In the genomic region with DNA sequence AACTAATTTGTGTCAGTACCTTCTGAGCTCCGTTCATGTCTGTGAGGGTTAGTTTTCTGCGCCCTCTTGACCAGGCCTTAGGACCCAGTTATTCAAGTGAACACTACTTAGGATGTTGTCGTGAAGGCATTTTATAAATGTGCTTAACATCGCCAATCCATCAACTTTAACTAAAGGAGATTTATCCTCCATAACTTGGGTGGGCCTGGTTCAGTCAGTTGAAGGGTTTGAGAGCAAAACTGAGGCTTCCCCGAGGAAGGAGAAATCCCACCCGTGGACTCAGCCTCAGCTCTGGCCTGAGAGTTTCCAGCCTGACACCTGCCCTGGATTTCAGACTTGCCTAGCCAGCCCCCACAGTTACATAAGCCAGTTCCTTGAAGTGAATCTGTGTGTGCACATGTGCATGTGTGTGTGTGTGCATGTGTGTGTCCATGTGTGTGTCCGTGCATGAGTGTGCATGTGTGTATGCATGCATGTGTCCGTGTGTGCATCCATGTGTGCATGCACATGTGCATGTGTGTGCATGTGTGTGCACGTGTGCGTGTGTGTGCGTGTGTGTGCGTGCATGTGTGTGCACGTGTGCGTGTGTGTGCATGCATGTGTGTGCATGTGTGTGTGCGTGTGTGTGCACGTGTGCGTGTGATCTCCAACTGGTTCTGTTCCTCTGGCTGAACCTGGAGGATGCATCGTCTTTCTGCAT, we compare ENCODE assay signal across 23 cellular contexts.
DNase-seq lines count a peak whose midpoint lies in the region; ATAC-seq, FAIRE-seq and TF ChIP-seq lines count a peak whose summit lies in the region.
"Had no signal": no experiment of that assay in that cellular context is flagged by ENCODE, and none has a peak within 500 bp of the region (broad histone marks: within the 10 kb centered on the region; RNA-seq: fewer than 3 reads in every experiment).

No MANE protein-coding gene starts in this region.

- dilution Hi-C loops in mammary epithelial cell (cut with HindIII; ENCODE audit: low sequenced_read_pairs) = loop anchor here (5.0 to 10.0 kb wide), 2 partner anchors 266 to 313 kb away; no protein-coding TSS in a partner anchor

- TF ChIP-seq POLR2A in K562 (conservative IDR thresholded peaks at IDR 0.05) (no peak), esophagus muscularis mucosa (IDR thresholded peaks at IDR 0.05; ENCODE audit: low read depth) (no peak)

- H3T11ph ChIP-seq in H9 (ENCODE audit: low read length) = no peak overlapping the region

- H3K79me2 ChIP-seq in H9 (ENCODE audit: insufficient read depth, low read length) (no peaks in the 10 kb centered on the region), K562 (ENCODE audit: control insufficient read depth, insufficient read depth, low read length) (no peaks in the 10 kb centered on the region), mammary epithelial cell (ENCODE audit: insufficient read depth, low read length) (no peaks in the 10 kb centered on the region)

- no peaks in the 10 kb centered on the region for H3K27me3 ChIP-seq in H9 (ENCODE audit: insufficient read depth, low read length)
- peaks cover 45 to 60% of the 10 kb centered on the region in 2 experiments for H3K27me3 ChIP-seq in K562 (ENCODE audit: control insufficient read depth in 2 of 2, insufficient read depth in 2 of 2, low read length in 2 of 2)
- H3K27me3 ChIP-seq in mammary epithelial cell (ENCODE audit: insufficient read depth, low read length) = no peaks in the 10 kb centered on the region
- H3K27me3 ChIP-seq in esophagus muscularis mucosa = peaks cover 0 to 27% (median 0%) of the 10 kb centered on the region in 4 donors
- H3K27me3 ChIP-seq: body of pancreas, foreskin keratinocyte, vagina had no signal

- no peak for TF ChIP-seq EP300 in K562 (IDR thresholded peaks at IDR 0.05; ENCODE audit: low read length)
- TF ChIP-seq EP300 in esophagus muscularis mucosa (IDR thresholded peaks at IDR 0.05) = no peak

- no peak overlapping the region for H3K27ac Mint-ChIP-seq in activated naive CD4-positive, alpha-beta T cell treated with anti-CD3 and anti-CD28 coated beads, Interleukin-2, amount 50 U/mL, for 24 hours
- H3K27ac Mint-ChIP-seq in activated naive CD4-positive, alpha-beta T cell treated with anti-CD3 and anti-CD28 coated beads, Interleukin-2, amount 10 ng/mL, durations not matched to agents 7 days and 5 days = no peak overlapping the region
- H3K27ac Mint-ChIP-seq in H9 = no peak overlapping the region; a peak in 1 of 7 replicates
- no peak overlapping the region for H3K27ac Mint-ChIP-seq in stimulated activated memory B cell treated with anti-CD40 and anti-IgM and Interleukin-4, amounts not matched to agents 10 μg/mL and 1 μg/mL and 100 μg/mL, for 72 hours
- H3K27ac Mint-ChIP-seq: activated CD4-positive, alpha-beta memory T cell treated with anti-CD3 and anti-CD28 coated beads for 36 hours; immature natural killer cell had no signal

- CTCF ChIA-PET in activated naive CD4-positive, alpha-beta T cell treated with anti-CD3 and anti-CD28 coated beads, Interleukin-2, amount 10 ng/mL, durations not matched to agents 7 days and 5 days (lab: Charles Lee) = interaction anchor here (1.1 to 1.7 kb wide), 3 partner anchors 63 to 227 kb away, joined by 3 to 6 read pairs (median 4); no protein-coding TSS in a partner anchor
- CTCF ChIA-PET in K562 (lab: Yijun Ruan, JAX; ENCODE audit: low intra/inter-chr PET ratio) (no interaction called here), mammary epithelial cell (lab: Charles Lee; ENCODE audit: low non-redundant PET) (interaction anchor here (0.6 kb wide), 1 partner anchor 25 kb away, joined by 3 read pairs; no protein-coding TSS in a partner anchor)

- no peaks in the 10 kb centered on the region for H3K4me1 ChIP-seq in H9 (ENCODE audit: insufficient read depth, low read length)
- H3K4me1 ChIP-seq in K562 (replicated peaks in 1 of 2; ENCODE audit: control insufficient read depth in 2 of 2, insufficient read depth in 2 of 2, low read length in 2 of 2) = peaks cover 0 to 8% of the 10 kb centered on the region in 2 experiments; a peak in 1 of 5 replicates
- no peaks in the 10 kb centered on the region for H3K4me1 ChIP-seq in mammary epithelial cell (ENCODE audit: insufficient read depth, low read length)
- H3K4me1 ChIP-seq in esophagus muscularis mucosa = peaks cover 7 to 21% (median 12%) of the 10 kb centered on the region in 4 donors
- H3K4me1 ChIP-seq: foreskin keratinocyte, prostate gland had no signal

- ATAC-seq in K562 (no peak), HG03457 (IDR thresholded peaks at IDR 0.05; ENCODE audit: unreplicated experiment) (no peak)
- no peak for ATAC-seq in stimulated activated memory B cell treated with anti-CD40 and anti-IgM and Interleukin-4, amounts not matched to agents 10 μg/mL and 1 μg/mL and 100 μg/mL, for 72 hours
- ATAC-seq: body of pancreas, foreskin keratinocyte, left ventricle myocardium superior, mucosa of descending colon had no signal

- BruUV-seq in K562 (replicated peaks; lab: Mats Ljungman, UMichigan) (no TSS peak), mammary epithelial cell (replicated peaks; lab: Mats Ljungman, UMichigan) (no TSS peak)

- no peak overlapping the region for H4K5ac ChIP-seq in H9 (ENCODE audit: insufficient read length, low read depth, low read length)

- H2BK12ac ChIP-seq in H9 (ENCODE audit: insufficient read length, low read depth, low read length) = no peak overlapping the region

- peaks cover 20% of the 10 kb centered on the region for H3K4me1 Mint-ChIP-seq in activated naive CD4-positive, alpha-beta T cell treated with anti-CD3 and anti-CD28 coated beads, Interleukin-2, amount 50 U/mL, for 24 hours
- peaks cover 24% of the 10 kb centered on the region for H3K4me1 Mint-ChIP-seq in activated naive CD4-positive, alpha-beta T cell treated with anti-CD3 and anti-CD28 coated beads, Interleukin-2, amount 10 ng/mL, durations not matched to agents 7 days and 5 days
- peaks cover 9% of the 10 kb centered on the region in 2 experiments for H3K4me1 Mint-ChIP-seq in H9
- peaks cover 22% of the 10 kb centered on the region for H3K4me1 Mint-ChIP-seq in stimulated activated memory B cell treated with anti-CD40 and anti-IgM and Interleukin-4, amounts not matched to agents 10 μg/mL and 1 μg/mL and 100 μg/mL, for 72 hours
- H3K4me1 Mint-ChIP-seq: neural crest cell had no signal

- no peaks in the 10 kb centered on the region for H3K9me3 Mint-ChIP-seq in activated naive CD4-positive, alpha-beta T cell treated with anti-CD3 and anti-CD28 coated beads, Interleukin-2, amount 50 U/mL, for 24 hours
- no peaks in the 10 kb centered on the region for H3K9me3 Mint-ChIP-seq in activated naive CD4-positive, alpha-beta T cell treated with anti-CD3 and anti-CD28 coated beads, Interleukin-2, amount 10 ng/mL, durations not matched to agents 7 days and 5 days
- no peaks in the 10 kb centered on the region; a peak in 2 of 5 replicates for H3K9me3 Mint-ChIP-seq in H9
- no peaks in the 10 kb centered on the region for H3K9me3 Mint-ChIP-seq in stimulated activated memory B cell treated with anti-CD40 and anti-IgM and Interleukin-4, amounts not matched to agents 10 μg/mL and 1 μg/mL and 100 μg/mL, for 72 hours
- H3K9me3 Mint-ChIP-seq: activated CD4-positive, alpha-beta memory T cell treated with anti-CD3 and anti-CD28 coated beads for 36 hours; activated T-cell treated with anti-CD3 and anti-CD28 coated beads, Interleukin-2, amount 50 U/mL, for 4 hours; immature natural killer cell; neural crest cell had no signal

- peak overlapping the region; percentile 43 for H3K23ac ChIP-seq in H9 (ENCODE audit: insufficient read length, low read depth, low read length)

- H3K14ac ChIP-seq in H9 (ENCODE audit: insufficient read depth, low read length) = no peak overlapping the region

- H3K4me3 ChIP-seq in K562 (no peak overlapping the region), mammary epithelial cell (replicated peaks in 1 of 3; ENCODE audit: insufficient read depth in 1 of 3, low read depth in 2 of 3, low read length in 3 of 3) (no peak overlapping the region), esophagus muscularis mucosa (no peak overlapping the region)
- H3K4me3 ChIP-seq: body of pancreas, mucosa of descending colon, prostate gland, vagina had no signal

- no peak for DNase-seq in activated naive CD4-positive, alpha-beta T cell treated with anti-CD3 and anti-CD28 coated beads, Interleukin-2, amount 10 ng/mL, durations not matched to agents 7 days and 5 days
- no peak for DNase-seq in H9
- DNase-seq in K562 (ENCODE audit: extremely low read depth in 1 of 4, low spot score in 3 of 4) = no peak
- no peak for DNase-seq in mammary epithelial cell
- no peak for DNase-seq in esophagus muscularis mucosa (ENCODE audit: extremely low spot score)
- DNase-seq: activated T-cell treated with anti-CD3 and anti-CD28 coated beads, Interleukin-2, amount 50 U/mL, for 4 hours; body of pancreas; CD4-positive, alpha-beta memory T cell; effector CD4-positive, alpha-beta T cell; erythroblast; foreskin keratinocyte; immature natural killer cell; Karpas-422; left ventricle myocardium superior; mucosa of descending colon; NCI-H2029 treated with DMSO at 0.1 percent for 48 hours had no signal

- peak overlapping the region; percentile 52 for H4K8ac ChIP-seq in H9 (replicated peaks; ENCODE audit: insufficient read length, low read depth, low read length)

- no peaks in the 10 kb centered on the region for H3K79me1 ChIP-seq in H9 (ENCODE audit: insufficient read depth, low read depth, low read length, poor library complexity, severe bottlenecking)

- no peaks in the 10 kb centered on the region for H3K23me2 ChIP-seq in H9 (ENCODE audit: insufficient read length, low read depth, low read length, poor library complexity, severe bottlenecking)

- no peak overlapping the region for H2AK5ac ChIP-seq in H9 (ENCODE audit: insufficient read length, low read length)

- no peak overlapping the region for H3K4ac ChIP-seq in H9 (ENCODE audit: low read depth, low read length)

- H2BK15ac ChIP-seq in H9 (ENCODE audit: low read depth, low read length) = no peak overlapping the region

- no peak for TF ChIP-seq RAD21 in K562 (CRISPR knock-in tag; conservative IDR thresholded peaks at IDR 0.05 in 1 of 2, IDR thresholded peaks at IDR 0.05 in 1 of 2)

- H4K20me1 ChIP-seq in H9 (ENCODE audit: control insufficient read depth, insufficient read depth, insufficient read length) = no peaks in the 10 kb centered on the region
- H4K20me1 ChIP-seq in K562 (replicated peaks; ENCODE audit: control insufficient read depth, insufficient read depth, low read length) = no peaks in the 10 kb centered on the region; the same call in 1 of the 2 replicates
- H4K20me1 ChIP-seq in mammary epithelial cell (ENCODE audit: insufficient read depth, low read length) = no peaks in the 10 kb centered on the region

- POLR2A ChIA-PET in K562 (lab: Yijun Ruan, JAX) = interaction anchor here (2.3 to 2.6 kb wide), 2 partner anchors 8 to 13 kb away, joined by 7 to 13 read pairs; no protein-coding TSS in a partner anchor

- no peak overlapping the region for H3K56ac ChIP-seq in H9 (ENCODE audit: insufficient read length, low read depth, low read length)

- H2BK120ac ChIP-seq in H9 (ENCODE audit: low read depth, low read length, poor library complexity, severe bottlenecking) = no peak overlapping the region

- H3K27me3 Mint-ChIP-seq in activated naive CD4-positive, alpha-beta T cell treated with anti-CD3 and anti-CD28 coated beads, Interleukin-2, amount 50 U/mL, for 24 hours = no peaks in the 10 kb centered on the region
- H3K27me3 Mint-ChIP-seq in activated naive CD4-positive, alpha-beta T cell treated with anti-CD3 and anti-CD28 coated beads, Interleukin-2, amount 10 ng/mL, durations not matched to agents 7 days and 5 days = peaks cover 18% of the 10 kb centered on the region
- H3K27me3 Mint-ChIP-seq in H9 (ENCODE audit: low read depth) = peaks cover 32% of the 10 kb centered on the region
- H3K27me3 Mint-ChIP-seq in stimulated activated memory B cell treated with anti-CD40 and anti-IgM and Interleukin-4, amounts not matched to agents 10 μg/mL and 1 μg/mL and 100 μg/mL, for 72 hours = peaks cover 36% of the 10 kb centered on the region
- H3K27me3 Mint-ChIP-seq: activated CD4-positive, alpha-beta memory T cell treated with anti-CD3 and anti-CD28 coated beads for 36 hours had no signal

- H3K18ac ChIP-seq in H9 (ENCODE audit: insufficient read length, low read depth, low read length) = peak overlapping the region; percentile 59

- H2BK20ac ChIP-seq in H9 (ENCODE audit: low read depth, low read length, poor library complexity, severe bottlenecking) = no peak overlapping the region

- no peak overlapping the region for H3K27ac ChIP-seq in H9 (ENCODE audit: insufficient read length, low read depth, low read length)
- H3K27ac ChIP-seq in K562 (ENCODE audit: extremely low read depth, low read depth, low read length) = no peak overlapping the region
- no peak overlapping the region for H3K27ac ChIP-seq in mammary epithelial cell (ENCODE audit: insufficient read depth, low read depth, low read length)
- no peak overlapping the region for H3K27ac ChIP-seq in esophagus muscularis mucosa (replicated peaks in 1 of 4)
- H3K27ac ChIP-seq: body of pancreas, foreskin keratinocyte, prostate gland, vagina had no signal

- H4K91ac ChIP-seq in H9 (ENCODE audit: insufficient read length, low read depth, low read length) = no peak overlapping the region

- no peaks in the 10 kb centered on the region for H3K36me3 Mint-ChIP-seq in activated naive CD4-positive, alpha-beta T cell treated with anti-CD3 and anti-CD28 coated beads, Interleukin-2, amount 50 U/mL, for 24 hours
- no peaks in the 10 kb centered on the region for H3K36me3 Mint-ChIP-seq in activated naive CD4-positive, alpha-beta T cell treated with anti-CD3 and anti-CD28 coated beads, Interleukin-2, amount 10 ng/mL, durations not matched to agents 7 days and 5 days
- no peaks in the 10 kb centered on the region for H3K36me3 Mint-ChIP-seq in H9 (ENCODE audit: insufficient read depth in 1 of 3, low read depth in 3 of 3)
- no peaks in the 10 kb centered on the region for H3K36me3 Mint-ChIP-seq in stimulated activated memory B cell treated with anti-CD40 and anti-IgM and Interleukin-4, amounts not matched to agents 10 μg/mL and 1 μg/mL and 100 μg/mL, for 72 hours
- H3K36me3 Mint-ChIP-seq: activated CD4-positive, alpha-beta memory T cell treated with anti-CD3 and anti-CD28 coated beads for 36 hours; CD4-positive, alpha-beta memory T cell; immature natural killer cell had no signal

- H3K4me2 ChIP-seq in H9 (ENCODE audit: insufficient read depth, insufficient read length, low read length) = no peak overlapping the region
- H3K4me2 ChIP-seq in K562 (ENCODE audit: insufficient read depth, low read length) = no peak overlapping the region
- no peak overlapping the region for H3K4me2 ChIP-seq in mammary epithelial cell (ENCODE audit: insufficient read depth, low read depth, low read length)

- no peak overlapping the region for H2AFZ ChIP-seq in H9 (ENCODE audit: low read length)
- H2AFZ ChIP-seq in K562 (ENCODE audit: low read depth, low read length) = no peak overlapping the region
- H2AFZ ChIP-seq in mammary epithelial cell (ENCODE audit: low read depth, low read length) = no peak overlapping the region

- H3K9ac ChIP-seq in H9 (ENCODE audit: extremely low read depth, insufficient read length, low read length) (no peak overlapping the region), K562 (ENCODE audit: insufficient read depth in 1 of 2, low read depth in 2 of 2, low read length in 2 of 2) (no peak overlapping the region), mammary epithelial cell (ENCODE audit: insufficient read depth, low read length) (no peak overlapping the region)

- in situ Hi-C loops in K562 (cut with MboI) (loop anchor here (10.0 kb wide), 1 partner anchor 223 kb away; no protein-coding TSS in a partner anchor), mammary epithelial cell (cut with MboI; ENCODE audit: low sequenced_read_pairs in 2 of 2) (loop anchor here in 1 of 2 donors (10.0 kb wide), 1 partner anchor 223 kb away; no protein-coding TSS in a partner anchor)

- no CpG with 5 or more reads among the region's 18 CpGs for WGBS in H9 (ENCODE audit: extremely low coverage, insufficient read length, low lambda C conversion rate)
- WGBS in K562 (ENCODE audit: insufficient coverage, low coverage, missing lambda C conversion rate) = 29% methylated on average over 13 of the region's 18 CpGs
- WGBS in mammary epithelial cell (ENCODE audit: low coverage, missing lambda C conversion rate) = 85% methylated on average over 16 of the region's 18 CpGs
- WGBS in esophagus muscularis mucosa = 86% methylated on average over 18 of the region's 18 CpGs

- H3K9me1 ChIP-seq in K562 (ENCODE audit: control insufficient read depth, insufficient read depth, low read length) = peaks cover 3% of the 10 kb centered on the region

- TF ChIP-seq CTCF in H9 (conservative IDR thresholded peaks at IDR 0.05) = no peak
- TF ChIP-seq CTCF in K562 (IDR thresholded peaks at IDR 0.05 in 2 of 3, conservative IDR thresholded peaks at IDR 0.05 in 1 of 3; ENCODE audit: insufficient read depth in 2 of 3, low read depth in 1 of 3, low read length in 3 of 3) = no peak
- TF ChIP-seq CTCF in mammary epithelial cell (conservative IDR thresholded peaks at IDR 0.05 in 1 of 2, IDR thresholded peaks at IDR 0.05 in 1 of 2; ENCODE audit: extremely low read depth in 1 of 2, insufficient read depth in 1 of 2, low read depth in 1 of 2, low read length in 2 of 2) = no peak
- no peak for TF ChIP-seq CTCF in esophagus muscularis mucosa (IDR thresholded peaks at IDR 0.05)

- intact Hi-C loops in K562 (cut with micrococcal nuclease) = loop anchor here (5.0 kb wide), 2 partner anchors 49 to 226 kb away; no protein-coding TSS in a partner anchor
- intact Hi-C loops in mammary epithelial cell (cut with micrococcal nuclease) = loop anchor here (5.0 kb wide), 1 partner anchor 226 kb away; no protein-coding TSS in a partner anchor
- intact Hi-C loops in esophagus muscularis mucosa (cut with DNase I) = loop anchor here (5.0 kb wide), 1 partner anchor 226 kb away; no protein-coding TSS in a partner anchor

- peak; percentile 51 for FAIRE-seq in K562 (lab: Jason Lieb, UNC)

- H3K4me3 Mint-ChIP-seq in activated naive CD4-positive, alpha-beta T cell treated with anti-CD3 and anti-CD28 coated beads, Interleukin-2, amount 50 U/mL, for 24 hours = peak overlapping the region; percentile 26
- no peak overlapping the region for H3K4me3 Mint-ChIP-seq in activated naive CD4-positive, alpha-beta T cell treated with anti-CD3 and anti-CD28 coated beads, Interleukin-2, amount 10 ng/mL, durations not matched to agents 7 days and 5 days
- no peak overlapping the region for H3K4me3 Mint-ChIP-seq in H9
- H3K4me3 Mint-ChIP-seq in stimulated activated memory B cell treated with anti-CD40 and anti-IgM and Interleukin-4, amounts not matched to agents 10 μg/mL and 1 μg/mL and 100 μg/mL, for 72 hours = peak overlapping the region; percentile 15
- H3K4me3 Mint-ChIP-seq: activated CD4-positive, alpha-beta memory T cell treated with anti-CD3 and anti-CD28 coated beads for 36 hours; activated T-cell treated with anti-CD3 and anti-CD28 coated beads, Interleukin-2, amount 50 U/mL, for 4 hours; immature natural killer cell; neural crest cell had no signal

- H3K36me3 ChIP-seq in K562 (ENCODE audit: control insufficient read depth, insufficient read depth, low read length) (no peaks in the 10 kb centered on the region), mammary epithelial cell (ENCODE audit: insufficient read depth, low read length) (no peaks in the 10 kb centered on the region), esophagus muscularis mucosa (no peaks in the 10 kb centered on the region)
- H3K36me3 ChIP-seq: prostate gland, vagina had no signal

- no peak overlapping the region for H2BK5ac ChIP-seq in H9 (ENCODE audit: insufficient read length, low read length)

- H3K9me3 ChIP-seq in H9 (ENCODE audit: control insufficient read depth, low read depth, low read length) (no peaks in the 10 kb centered on the region), K562 (replicated peaks; ENCODE audit: control insufficient read depth, insufficient read depth, low read depth, low read length) (no peaks in the 10 kb centered on the region), mammary epithelial cell (replicated peaks; ENCODE audit: insufficient read depth, low read length) (no peaks in the 10 kb centered on the region), esophagus muscularis mucosa (no peaks in the 10 kb centered on the region)
- H3K9me3 ChIP-seq: body of pancreas, mucosa of descending colon, prostate gland, vagina had no signal

Comparison
In these comparisons a context has a peak if more than half of its experiments do, and no peak if none do; other contexts are left out.
1. H3K4me3 Mint-ChIP-seq: peak in activated naive CD4-positive, alpha-beta T cell treated with anti-CD3 and anti-CD28 coated beads, Interleukin-2, amount 50 U/mL, for 24 hours (single experiment) and stimulated activated memory B cell treated with anti-CD40 and anti-IgM and Interleukin-4, amounts not matched to agents 10 μg/mL and 1 μg/mL and 100 μg/mL, for 72 hours (single experiment); none in activated naive CD4-positive, alpha-beta T cell treated with anti-CD3 and anti-CD28 coated beads, Interleukin-2, amount 10 ng/mL, durations not matched to agents 7 days and 5 days (single experiment) and H9 (0 of 2).